In the genomic region with DNA sequence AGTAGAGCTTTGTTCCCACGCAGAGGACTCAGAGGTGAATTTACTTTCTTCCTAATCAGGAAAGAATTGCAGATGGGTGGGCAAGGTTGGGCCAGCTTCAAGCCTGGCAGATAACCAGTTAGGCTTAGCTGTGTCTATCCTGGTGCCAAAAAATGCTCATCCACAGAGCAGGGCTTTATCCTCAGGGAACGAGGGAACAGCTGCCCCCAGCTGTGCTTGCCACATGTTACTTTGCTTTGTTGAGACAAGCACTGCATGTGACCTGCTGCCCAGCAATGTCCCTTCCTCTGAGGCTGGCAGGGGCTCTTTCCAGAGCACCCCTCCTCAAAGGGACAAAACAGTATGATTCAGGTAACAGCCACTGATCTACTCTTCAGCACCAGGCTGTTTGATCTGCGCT, we compare ENCODE assay signal across 14 cellular contexts.
DNase-seq lines count a peak whose midpoint lies in the region; ATAC-seq and TF ChIP-seq lines count a peak whose summit lies in the region.
"Had no signal": no experiment of that assay in that cellular context is flagged by ENCODE, and none has a peak within 500 bp of the region (broad histone marks: within the 10 kb centered on the region; RNA-seq: fewer than 3 reads in every experiment).

No MANE protein-coding gene starts in this region.

- no peaks in the 10 kb centered on the region for H4K20me1 ChIP-seq in OCI-LY7 (ENCODE audit: insufficient read depth, low read length)

- TF ChIP-seq POLR2A in gastroesophageal sphincter (IDR thresholded peaks at IDR 0.05) = no peak

- H4K12ac ChIP-seq in trophoblast cell (ENCODE audit: low read depth, low read length) = no peak overlapping the region

- H3K9me3 ChIP-seq in RWPE2 (ENCODE audit: severe bottlenecking) (no peaks in the 10 kb centered on the region), gastroesophageal sphincter (no peaks in the 10 kb centered on the region), trophoblast cell (ENCODE audit: insufficient read depth, low read depth, low read length) (no peaks in the 10 kb centered on the region), OCI-LY7 (ENCODE audit: low read length) (no peaks in the 10 kb centered on the region)

- intact Hi-C loops in OCI-LY7 (cut with micrococcal nuclease; ENCODE audit: unreplicated experiment) = no loop called here

- peak overlapping the region; percentile 42 for H2BK5ac ChIP-seq in trophoblast cell (ENCODE audit: low read depth, low read length, poor library complexity)

- peak overlapping the region; percentile 1 for H3K4ac ChIP-seq in trophoblast cell (ENCODE audit: low read depth, low read length)

- CTCF ChIA-PET in OCI-LY7 (lab: Charles Lee; ENCODE audit: unreplicated experiment) = no interaction called here

- no peak overlapping the region for H3K4me3 ChIP-seq in RWPE2 (ENCODE audit: severe bottlenecking)
- no peak overlapping the region for H3K4me3 ChIP-seq in gastroesophageal sphincter
- H3K4me3 ChIP-seq in trophoblast cell (ENCODE audit: low read depth, low read length) = no peak overlapping the region
- no peak overlapping the region for H3K4me3 ChIP-seq in OCI-LY7 (ENCODE audit: low read depth, low read length, poor library complexity, severe bottlenecking)

- 10 to 61% methylated on average over 2 to 3 of the region's 3 CpGs for WGBS in gastroesophageal sphincter (ENCODE audit: low coverage in 1 of 2), 2 donors
- no CpG with 5 or more reads among the region's 3 CpGs for WGBS in trophoblast cell (ENCODE audit: extremely low coverage, insufficient coverage, insufficient read length)

- no TSS peak for BruUV-seq in OCI-LY7 (replicated peaks; lab: Mats Ljungman, UMichigan)

- peaks cover 6% of the 10 kb centered on the region for H3K79me2 ChIP-seq in trophoblast cell (ENCODE audit: control insufficient read depth, insufficient read depth, low read length, poor library complexity)
- H3K79me2 ChIP-seq in OCI-LY7 (ENCODE audit: insufficient read depth, low read depth, low read length) = no peaks in the 10 kb centered on the region

- H2BK120ac ChIP-seq in trophoblast cell (ENCODE audit: insufficient read depth, low read length, poor library complexity) = peak overlapping the region; percentile 68

- peak overlapping the region; percentile 42 for H3K14ac ChIP-seq in trophoblast cell (ENCODE audit: low read length)

- H2BK12ac ChIP-seq in trophoblast cell (ENCODE audit: low read length) = peak overlapping the region; percentile 25

- no peaks in the 10 kb centered on the region for H3K36me3 Mint-ChIP-seq in activated T-helper 17 cell treated with anti-CD3 and anti-CD28 coated beads, Interleukin-2, amount 50 U/mL, for 72 hours (ENCODE audit: low read depth)
- H3K36me3 Mint-ChIP-seq: activated naive CD8-positive, alpha-beta T cell treated with anti-CD3 and anti-CD28 coated beads for 36 hours had no signal

- H3K4me1 ChIP-seq in RWPE2 (ENCODE audit: insufficient read depth, poor library complexity, severe bottlenecking) (peaks cover 30% of the 10 kb centered on the region), gastroesophageal sphincter (peaks cover 17 to 68% (median 19%) of the 10 kb centered on the region in 3 donors), trophoblast cell (ENCODE audit: control insufficient read depth in 1 of 2, insufficient read depth in 2 of 2, low read length in 2 of 2) (peaks cover 11 to 16% of the 10 kb centered on the region in 2 experiments), OCI-LY7 (ENCODE audit: insufficient read depth, low read length, poor library complexity, severe bottlenecking) (no peaks in the 10 kb centered on the region)

- no peak overlapping the region for H2AFZ ChIP-seq in trophoblast cell (ENCODE audit: insufficient read depth, low read length, poor library complexity)
- no peak overlapping the region for H2AFZ ChIP-seq in OCI-LY7 (ENCODE audit: low read length)

- TF ChIP-seq CTCF in RWPE2 (IDR thresholded peaks at IDR 0.05; ENCODE audit: poor library complexity, severe bottlenecking) (no peak), gastroesophageal sphincter (IDR thresholded peaks at IDR 0.05) (peak in 1 of 4 experiments; percentile 22), OCI-LY7 (conservative IDR thresholded peaks at IDR 0.05; ENCODE audit: low read length) (no peak)

- H3K18ac ChIP-seq in trophoblast cell (ENCODE audit: low read length) = peak overlapping the region; percentile 1

- peaks cover 18% of the 10 kb centered on the region for H3K27me3 Mint-ChIP-seq in activated T-helper 17 cell treated with anti-CD3 and anti-CD28 coated beads, Interleukin-2, amount 50 U/mL, for 72 hours

- H3K9me3 Mint-ChIP-seq in activated T-helper 17 cell treated with anti-CD3 and anti-CD28 coated beads, Interleukin-2, amount 50 U/mL, for 72 hours = no peaks in the 10 kb centered on the region
- H3K9me3 Mint-ChIP-seq: activated naive CD8-positive, alpha-beta T cell treated with anti-CD3 and anti-CD28 coated beads for 36 hours had no signal

- H3K4me1 Mint-ChIP-seq in activated T-helper 17 cell treated with anti-CD3 and anti-CD28 coated beads, Interleukin-2, amount 50 U/mL, for 72 hours = no peaks in the 10 kb centered on the region
- H3K4me1 Mint-ChIP-seq: activated naive CD8-positive, alpha-beta T cell treated with anti-CD3 and anti-CD28 coated beads for 36 hours; B cell had no signal

- no peak overlapping the region for H3K27ac Mint-ChIP-seq in activated T-helper 17 cell treated with anti-CD3 and anti-CD28 coated beads, Interleukin-2, amount 50 U/mL, for 72 hours
- H3K27ac Mint-ChIP-seq: activated naive CD8-positive, alpha-beta T cell treated with anti-CD3 and anti-CD28 coated beads for 36 hours; B cell had no signal

- H3K79me1 ChIP-seq in trophoblast cell (ENCODE audit: low read length) = peaks cover 51% of the 10 kb centered on the region

- peak overlapping the region; percentile 2 for H2AK5ac ChIP-seq in trophoblast cell (ENCODE audit: low read length)

- H3K27ac ChIP-seq in RWPE2 (ENCODE audit: poor library complexity, severe bottlenecking) (peak overlapping the region; percentile 95), gastroesophageal sphincter (peak overlapping the region; percentile 70 to 90 (median 80)), trophoblast cell (ENCODE audit: low read depth, low read length) (peak overlapping the region; percentile 98), OCI-LY7 (ENCODE audit: low read depth, low read length, poor library complexity, severe bottlenecking) (no peak overlapping the region)

- H3K4me2 ChIP-seq in trophoblast cell (ENCODE audit: low read length) = no peak overlapping the region
- H3K4me2 ChIP-seq in OCI-LY7 (ENCODE audit: low read length) = no peak overlapping the region

- no peak overlapping the region for H3K23ac ChIP-seq in trophoblast cell (ENCODE audit: low read length)

- TF ChIP-seq EP300 in gastroesophageal sphincter (IDR thresholded peaks at IDR 0.05) = no peak

- DNase-seq in DMS 273 treated with DMSO at 0.1 percent for 48 hours (lab: John Stamatoyannopoulos, UW) = peak; percentile 10
- DNase-seq in RWPE2 (ENCODE audit: low spot score) = no peak
- no peak for DNase-seq in trophoblast cell
- DNase-seq in OCI-LY7 (ENCODE audit: low spot score) = no peak
- DNase-seq in Kasumi-1 (lab: John Stamatoyannopoulos, UW) = no peak
- no peak for DNase-seq in stimulated activated CD4-positive, alpha-beta T cell treated with anti-CD3 and anti-CD28 coated beads, Interleukin-12 subunit alpha, Interleukin-12 subunit beta, amount 100 ng/mL, for 4 hours
- DNase-seq: activated naive CD8-positive, alpha-beta T cell treated with anti-CD3 and anti-CD28 coated beads for 36 hours; foreskin melanocyte; Karpas-422; kidney; NCI-H2081 treated with DMSO at 0.1 percent for 48 hours had no signal

- H3K9me2 ChIP-seq in OCI-LY7 (ENCODE audit: insufficient read depth, low read length) = no peaks in the 10 kb centered on the region

- POLR2A ChIA-PET in OCI-LY7 (lab: Charles Lee) = no interaction called here

- no peak overlapping the region for H3K4me3 Mint-ChIP-seq in activated T-helper 17 cell treated with anti-CD3 and anti-CD28 coated beads, Interleukin-2, amount 50 U/mL, for 72 hours
- H3K4me3 Mint-ChIP-seq: activated naive CD8-positive, alpha-beta T cell treated with anti-CD3 and anti-CD28 coated beads for 36 hours; B cell had no signal

- H3K9ac ChIP-seq in trophoblast cell (ENCODE audit: low read length) = no peak overlapping the region

- peak overlapping the region; percentile 81 for H4K91ac ChIP-seq in trophoblast cell (ENCODE audit: low read depth, low read length)

- ATAC-seq in RWPE2 (ENCODE audit: low read depth) = no peak
- peak; percentile 9 for ATAC-seq in gastroesophageal sphincter
- ATAC-seq in activated T-helper 17 cell treated with anti-CD3 and anti-CD28 coated beads, Interleukin-2, amount 50 U/mL, for 72 hours (replicated peaks) = no peak

- peak overlapping the region; percentile 7 for H4K8ac ChIP-seq in trophoblast cell (ENCODE audit: low read depth, low read length)

- H3K27me3 ChIP-seq in RWPE2 (ENCODE audit: insufficient read depth, poor library complexity, severe bottlenecking) = no peaks in the 10 kb centered on the region
- no peaks in the 10 kb centered on the region for H3K27me3 ChIP-seq in gastroesophageal sphincter
- H3K27me3 ChIP-seq in trophoblast cell (ENCODE audit: insufficient read depth, low read length) = no peaks in the 10 kb centered on the region

- H3K36me3 ChIP-seq in RWPE2 (ENCODE audit: low read depth) = no peaks in the 10 kb centered on the region
- no peaks in the 10 kb centered on the region for H3K36me3 ChIP-seq in gastroesophageal sphincter
- no peaks in the 10 kb centered on the region for H3K36me3 ChIP-seq in trophoblast cell (ENCODE audit: control insufficient read depth in 1 of 2, insufficient read depth in 2 of 2, low read length in 2 of 2)
- H3K36me3 ChIP-seq in OCI-LY7 (ENCODE audit: insufficient read depth, low read length) = no peaks in the 10 kb centered on the region
